In genomic region chr3:44173263-44173662, GRCh38 we compare ENCODE assay signal across 9 cellular contexts.
"Had no signal": no experiment of that assay in that cellular context is flagged by ENCODE, and none has a peak within 500 bp of the region (broad histone marks: within the 10 kb centered on the region; RNA-seq: fewer than 3 reads in every experiment).

No MANE protein-coding gene starts in this region.

- DNase-seq: GM23248, GOT3, H7, H9, HCEC 1CT, HFFc6 had no signal

- H3K4me1 Mint-ChIP-seq: GM23338 had no signal

- H3K4me2 ChIP-seq: GM23338 had no signal

- H3K9ac ChIP-seq: GM23248 had no signal

- H3K9me3 ChIP-seq: HAP-1 had no signal

- H3K4me3 ChIP-seq: GM23248, GM23338, HAP-1 had no signal

- H3K27ac Mint-ChIP-seq: GM23338, H9, HFFc6 had no signal

- H3K4me3 Mint-ChIP-seq: GM23338, H9, HFFc6 had no signal

- H3K36me3 ChIP-seq: HAP-1 had no signal

- H3K4me1 ChIP-seq: HAP-1 had no signal

- ATAC-seq: GM23338, HCT116 had no signal

- H3K27ac ChIP-seq: GM23248 had no signal

- H2AFZ ChIP-seq: GM23248, GM23338 had no signal

- H3K9me3 Mint-ChIP-seq: GM23338 had no signal
